In genomic region chr5:129378961-129379360, GRCh38 we compare ENCODE assay signal across 20 cellular contexts.
A peak's percentile ranks its signal among the peaks of the same experiment; 100 is the strongest.
DNase-seq lines count a peak whose midpoint lies in the region; ATAC-seq, FAIRE-seq and TF ChIP-seq lines count a peak whose summit lies in the region.
"Had no signal": no experiment of that assay in that cellular context is flagged by ENCODE, and none has a peak within 500 bp of the region (broad histone marks: within the 10 kb centered on the region; RNA-seq: fewer than 3 reads in every experiment).

No MANE protein-coding gene starts in this region.

- ATAC-seq in GM23338: no peak
- ATAC-seq in stimulated activated naive CD8-positive, alpha-beta T cell treated with anti-CD3 and anti-CD28 coated beads, Interleukin-15, amount 100 ng/mL, for 72 hours: no peak
- ATAC-seq: HepG2 had no signal

- no peaks in the 10 kb centered on the region for H3F3A ChIP-seq in GM23338 (replicated peaks; ENCODE audit: low read depth)
- H3F3A ChIP-seq in Loucy (ENCODE audit: low read depth): peaks cover 15% of the 10 kb centered on the region
- no peaks in the 10 kb centered on the region for H3F3A ChIP-seq in neural progenitor cell (ENCODE audit: low read depth)

- H3K9me2 ChIP-seq in GM23338 (ENCODE audit: insufficient read depth) (no peaks in the 10 kb centered on the region), Loucy (replicated peaks; ENCODE audit: low read depth, low read length) (no peaks in the 10 kb centered on the region)

- no peaks in the 10 kb centered on the region for H3K79me2 ChIP-seq in GM23338 (replicated peaks; ENCODE audit: insufficient read depth)
- H3K79me2 ChIP-seq in Loucy (ENCODE audit: insufficient read depth, low read length): no peaks in the 10 kb centered on the region
- H3K79me2 ChIP-seq in H1 (ENCODE audit: control insufficient read depth in 1 of 2, insufficient read depth in 2 of 2, low read length in 2 of 2): no peaks in the 10 kb centered on the region
- H3K79me2 ChIP-seq in neural progenitor cell (ENCODE audit: low read depth): no peaks in the 10 kb centered on the region

- POLR2A ChIA-PET in H1 (lab: Charles Lee; ENCODE audit: partially characterized antibody): no interaction called here

- no peak overlapping the region for H2BK12ac ChIP-seq in H1 (ENCODE audit: low read depth, low read length)

- H3K36me3 Mint-ChIP-seq in GM23338 (ENCODE audit: low read depth) (no peaks in the 10 kb centered on the region), neural progenitor cell (no peaks in the 10 kb centered on the region)
- H3K36me3 Mint-ChIP-seq: CD14-positive monocyte; CD4-positive, alpha-beta memory T cell; IgD-negative memory B cell had no signal

- no peak overlapping the region for H2BK20ac ChIP-seq in H1 (ENCODE audit: low read length)

- no peak overlapping the region for H3K27ac Mint-ChIP-seq in GM23338
- no peak overlapping the region for H3K27ac Mint-ChIP-seq in neural progenitor cell
- H3K27ac Mint-ChIP-seq in stimulated activated naive CD8-positive, alpha-beta T cell treated with anti-CD3 and anti-CD28 coated beads, Interleukin-15, amount 100 ng/mL, for 72 hours: no peak overlapping the region
- H3K27ac Mint-ChIP-seq: CD14-positive monocyte; CD4-positive, alpha-beta memory T cell; IgD-negative memory B cell had no signal

- H3K14ac ChIP-seq in H1 (ENCODE audit: insufficient read length): no peak overlapping the region

- H3K4me1 Mint-ChIP-seq in GM23338 (peaks cover 7% of the 10 kb centered on the region; the same call in 2 of the 3 replicates), neural progenitor cell (peaks cover 12% of the 10 kb centered on the region)
- no peaks in the 10 kb centered on the region for H3K4me1 Mint-ChIP-seq in stimulated activated naive CD8-positive, alpha-beta T cell treated with anti-CD3 and anti-CD28 coated beads, Interleukin-15, amount 100 ng/mL, for 72 hours
- H3K4me1 Mint-ChIP-seq: CD14-positive monocyte; CD4-positive, alpha-beta memory T cell; IgD-negative memory B cell had no signal

- H3K4me3 ChIP-seq in GM23338: no peak overlapping the region
- H3K4me3 ChIP-seq in Loucy (ENCODE audit: low read length, poor library complexity, severe bottlenecking): peak overlapping the region; percentile 45
- no peak overlapping the region for H3K4me3 ChIP-seq in H1 (ENCODE audit: extremely low read depth in 1 of 4, insufficient read depth in 2 of 4, low read depth in 3 of 4, low read length in 4 of 4)
- no peak overlapping the region for H3K4me3 ChIP-seq in neural progenitor cell
- no peak overlapping the region for H3K4me3 ChIP-seq in colonic mucosa
- H3K4me3 ChIP-seq: BLaER1 had no signal

- H3K36me3 ChIP-seq in GM23338 (ENCODE audit: insufficient read depth) (no peaks in the 10 kb centered on the region), Loucy (ENCODE audit: insufficient read depth, low read length) (no peaks in the 10 kb centered on the region), H1 (ENCODE audit: control insufficient read depth in 2 of 4, insufficient read depth in 4 of 4, low read length in 3 of 4) (no peaks in the 10 kb centered on the region), neural progenitor cell (no peaks in the 10 kb centered on the region), colonic mucosa (no peaks in the 10 kb centered on the region)
- H3K36me3 ChIP-seq: BLaER1 had no signal

- H4K8ac ChIP-seq in H1 (ENCODE audit: extremely low read depth, insufficient read depth, low read length): no peak overlapping the region

- DNase-seq in GM23338 (ENCODE audit: low spot score) (no peak), H1 (ENCODE audit: low read depth in 1 of 2, low spot score in 2 of 2) (no peak), neural progenitor cell (ENCODE audit: low spot score) (no peak), colonic mucosa (no peak), HK-2 (ENCODE audit: unreplicated experiment) (no peak)
- no peak for DNase-seq in stimulated activated naive CD8-positive, alpha-beta T cell treated with anti-CD3 and anti-CD28 coated beads, Interleukin-15, amount 100 ng/mL, for 72 hours
- no peak for DNase-seq in stimulated activated naive CD4-positive, alpha-beta T cell (lab: John Stamatoyannopoulos, UW)
- DNase-seq: 8988T; CD4-positive, alpha-beta memory T cell; DMS153; DMS79 treated with DMSO at 0.1 percent for 48 hours; GF-D8; HCEC 1CT had no signal

- no peak overlapping the region for H3K23ac ChIP-seq in H1 (ENCODE audit: insufficient read length)

- no peaks in the 10 kb centered on the region for H3K27me3 Mint-ChIP-seq in GM23338 (ENCODE audit: insufficient read depth, low read depth, poor library complexity)
- H3K27me3 Mint-ChIP-seq in neural progenitor cell (ENCODE audit: insufficient read depth, low read depth): no peaks in the 10 kb centered on the region
- no peaks in the 10 kb centered on the region for H3K27me3 Mint-ChIP-seq in stimulated activated naive CD8-positive, alpha-beta T cell treated with anti-CD3 and anti-CD28 coated beads, Interleukin-15, amount 100 ng/mL, for 72 hours
- H3K27me3 Mint-ChIP-seq: CD4-positive, alpha-beta memory T cell; IgD-negative memory B cell had no signal

- no peak overlapping the region for H4K91ac ChIP-seq in H1 (replicated peaks; ENCODE audit: insufficient read length, low read length)

- H3K9me3 Mint-ChIP-seq in GM23338 (no peaks in the 10 kb centered on the region), neural progenitor cell (no peaks in the 10 kb centered on the region)
- H3K9me3 Mint-ChIP-seq in stimulated activated naive CD8-positive, alpha-beta T cell treated with anti-CD3 and anti-CD28 coated beads, Interleukin-15, amount 100 ng/mL, for 72 hours: no peaks in the 10 kb centered on the region
- H3K9me3 Mint-ChIP-seq: IgD-negative memory B cell had no signal

- no peaks in the 10 kb centered on the region for H3K23me2 ChIP-seq in H1 (ENCODE audit: low read depth, low read length)

- H3K27me3 ChIP-seq in GM23338 (ENCODE audit: insufficient read depth) (no peaks in the 10 kb centered on the region), Loucy (ENCODE audit: insufficient read depth, low read length, poor library complexity, severe bottlenecking) (no peaks in the 10 kb centered on the region), H1 (replicated peaks in 1 of 4; ENCODE audit: control insufficient read depth in 3 of 4, extremely low read depth in 1 of 4, insufficient read depth in 3 of 4, low read length in 3 of 4) (no peaks in the 10 kb centered on the region), neural progenitor cell (no peaks in the 10 kb centered on the region), colonic mucosa (no peaks in the 10 kb centered on the region)
- H3K27me3 ChIP-seq: BLaER1 had no signal

- no peak overlapping the region for H2AK5ac ChIP-seq in H1 (ENCODE audit: low read depth, low read length)

- no peak overlapping the region for H3K18ac ChIP-seq in H1 (ENCODE audit: extremely low read depth, low read length)

- no peak for TF ChIP-seq POLR2A in H1 (IDR thresholded peaks at IDR 0.05; ENCODE audit: control extremely low read depth in 1 of 2, low read depth in 2 of 2, low read length in 2 of 2)

- H3K9me3 ChIP-seq in Loucy (ENCODE audit: insufficient read depth, low read depth, low read length) (no peaks in the 10 kb centered on the region), H1 (ENCODE audit: insufficient read depth in 2 of 2, low read depth in 1 of 2, low read length in 1 of 2) (no peaks in the 10 kb centered on the region), neural progenitor cell (ENCODE audit: low read depth) (no peaks in the 10 kb centered on the region), colonic mucosa (no peaks in the 10 kb centered on the region)
- H3K9me3 ChIP-seq: BLaER1 had no signal

- H3K4me3 Mint-ChIP-seq in GM23338: no peak overlapping the region
- no peak overlapping the region for H3K4me3 Mint-ChIP-seq in neural progenitor cell
- no peak overlapping the region for H3K4me3 Mint-ChIP-seq in stimulated activated naive CD8-positive, alpha-beta T cell treated with anti-CD3 and anti-CD28 coated beads, Interleukin-15, amount 100 ng/mL, for 72 hours
- H3K4me3 Mint-ChIP-seq: CD14-positive monocyte; CD4-positive, alpha-beta memory T cell; IgD-negative memory B cell had no signal

- no peaks in the 10 kb centered on the region for H3K79me1 ChIP-seq in H1 (ENCODE audit: low read depth, low read length)

- no peak for TF ChIP-seq EP300 in H1 (IDR thresholded peaks at IDR 0.05; ENCODE audit: borderline replicate concordance in 1 of 2, low read depth in 2 of 2, low read length in 2 of 2)

- H2BK15ac ChIP-seq in H1 (ENCODE audit: low read length): no peak overlapping the region

- H2AFZ ChIP-seq in GM23338 (0 out of 2 replicates have a peak overlapping the region, but pooled peaks have one; percentile 11), Loucy (ENCODE audit: low read length) (no peak overlapping the region), H1 (ENCODE audit: low read length) (peak overlapping the region; percentile 92), neural progenitor cell (replicated peaks) (peak overlapping the region; percentile 98)

- H3K27ac ChIP-seq in GM23338 (ENCODE audit: low read depth): no peak overlapping the region
- no peak overlapping the region for H3K27ac ChIP-seq in H1 (ENCODE audit: low read depth, low read length)
- no peak overlapping the region for H3K27ac ChIP-seq in neural progenitor cell
- no peak overlapping the region for H3K27ac ChIP-seq in colonic mucosa
- H3K27ac ChIP-seq: BLaER1 had no signal

- H3K56ac ChIP-seq in H1 (replicated peaks; ENCODE audit: insufficient read length, low read depth, low read length): no peak overlapping the region

- intact Hi-C loops in colonic mucosa (cut with DNase I): no loop called here

- H4K20me1 ChIP-seq in GM23338 (replicated peaks; ENCODE audit: insufficient read depth) (no peaks in the 10 kb centered on the region), Loucy (ENCODE audit: insufficient read depth, low read length, poor library complexity, severe bottlenecking) (no peaks in the 10 kb centered on the region), H1 (replicated peaks in 1 of 2; ENCODE audit: control insufficient read depth in 1 of 2, insufficient read depth in 2 of 2, low read length in 2 of 2) (no peaks in the 10 kb centered on the region), neural progenitor cell (ENCODE audit: low read depth) (no peaks in the 10 kb centered on the region)
- H4K20me1 ChIP-seq: BLaER1 had no signal

- no peak overlapping the region for H2BK120ac ChIP-seq in H1 (replicated peaks; ENCODE audit: low read depth, low read length)

- WGBS in H1 (ENCODE audit: extremely low coverage in 1 of 2, insufficient coverage in 1 of 2, insufficient read length in 1 of 2, insufficient replicate concordance in 2 of 2, low coverage in 1 of 2, low lambda C conversion rate in 2 of 2, missing lambda C conversion rate in 1 of 2), 2 experiments: 90% methylated on average over 2 of the region's 2 CpGs; no CpG with 5 or more reads in 1 of the 2 experiments

- TF ChIP-seq RAD21 in H1 (IDR thresholded peaks at IDR 0.05 in 1 of 2, conservative IDR thresholded peaks at IDR 0.05 in 1 of 2; ENCODE audit: low read depth in 2 of 2, low read length in 2 of 2): no peak

- H2BK5ac ChIP-seq in H1 (ENCODE audit: low read depth, low read length): no peak overlapping the region

- H3K9ac ChIP-seq in Loucy (ENCODE audit: low read depth, low read length, poor library complexity, severe bottlenecking) (no peak overlapping the region), H1 (replicated peaks in 1 of 4; ENCODE audit: extremely low read depth in 1 of 4, low read depth in 3 of 4, low read length in 3 of 4) (no peak overlapping the region), neural progenitor cell (no peak overlapping the region), colonic mucosa (ENCODE audit: low read depth in 2 of 2, low read length in 2 of 2) (no peak overlapping the region)
- H3K9ac ChIP-seq: BLaER1 had no signal

- FAIRE-seq in H1 (lab: Jason Lieb, UNC): no peak
- FAIRE-seq: GM19239, H54, HepG2 had no signal

- H4K5ac ChIP-seq in H1 (ENCODE audit: insufficient read length, low read depth, low read length): no peak overlapping the region

- H3K4me1 ChIP-seq in GM23338 (ENCODE audit: insufficient read depth): peaks cover 6% of the 10 kb centered on the region; the same call in 1 of the 2 replicates
- peaks cover 49% of the 10 kb centered on the region for H3K4me1 ChIP-seq in Loucy (ENCODE audit: insufficient read depth, low read length, poor library complexity, severe bottlenecking)
- H3K4me1 ChIP-seq in H1 (replicated peaks in 1 of 4; ENCODE audit: control insufficient read depth in 3 of 4, insufficient read depth in 4 of 4, low read length in 3 of 4): no peaks in the 10 kb centered on the region; a peak in 1 of 7 replicates
- peaks cover 3% of the 10 kb centered on the region for H3K4me1 ChIP-seq in neural progenitor cell
- no peaks in the 10 kb centered on the region for H3K4me1 ChIP-seq in colonic mucosa
- H3K4me1 ChIP-seq: BLaER1 had no signal

- CTCF ChIA-PET in H1 (lab: Charles Lee; ENCODE audit: partially characterized antibody): interaction anchor here (0.6 to 2.2 kb wide), 2 partner anchors 18 to 697 kb away, joined by 5 to 8 read pairs; no protein-coding TSS in a partner anchor

- no peak overlapping the region for H3K4me2 ChIP-seq in GM23338
- H3K4me2 ChIP-seq in Loucy (ENCODE audit: low read depth, low read length, poor library complexity, severe bottlenecking): peak overlapping the region; percentile 67
- no peak overlapping the region for H3K4me2 ChIP-seq in H1 (ENCODE audit: insufficient read depth in 1 of 2, low read depth in 2 of 2, low read length in 2 of 2)
- H3K4me2 ChIP-seq in neural progenitor cell: no peak overlapping the region
- H3K4me2 ChIP-seq: BLaER1 had no signal

- H3K4ac ChIP-seq in H1 (replicated peaks; ENCODE audit: insufficient read length, low read depth, low read length): no peak overlapping the region

- no peak for TF ChIP-seq CTCF in GM23338 (conservative IDR thresholded peaks at IDR 0.05; ENCODE audit: low read depth in 2 of 2)
- no peak for TF ChIP-seq CTCF in Loucy (conservative IDR thresholded peaks at IDR 0.05; ENCODE audit: low read length)
- TF ChIP-seq CTCF in H1 (IDR thresholded peaks at IDR 0.05; ENCODE audit: control extremely low read depth in 1 of 3, insufficient read depth in 1 of 3, low read depth in 1 of 3, low read length in 3 of 3): no peak
- no peak for TF ChIP-seq CTCF in neural progenitor cell (IDR thresholded peaks at IDR 0.05)
- TF ChIP-seq CTCF in colonic mucosa (IDR thresholded peaks at IDR 0.05): no peak
